ENCODE assay signal across 15 cellular contexts in genomic region chr2:41832218-41832617, GRCh38.
"Had no signal": no experiment of that assay in that cellular context is flagged by ENCODE, and none has a peak within 500 bp of the region (broad histone marks: within the 10 kb centered on the region; RNA-seq: fewer than 3 reads in every experiment).

No MANE protein-coding gene starts in this region.

- H3K36me3 Mint-ChIP-seq: naive thymus-derived CD8-positive, alpha-beta T cell had no signal

- H3K36me3 ChIP-seq: neutrophil, stomach, thoracic aorta, transverse colon had no signal

- H3K4me1 Mint-ChIP-seq: naive thymus-derived CD8-positive, alpha-beta T cell had no signal

- DNase-seq: effector memory CD4-positive, alpha-beta T cell; islet precursor cell; mammary epithelial cell; mucosa of descending colon; naive thymus-derived CD8-positive, alpha-beta T cell; right cardiac atrium; small intestine; stimulated activated CD4-positive, alpha-beta T cell treated with anti-CD3 and anti-CD28 coated beads, Interleukin-12 subunit alpha, Interleukin-12 subunit beta, amount 100 ng/mL, for 4 hours; stimulated activated naive CD4-positive, alpha-beta T cell; stomach; transverse colon had no signal

- H3K9me3 ChIP-seq: mucosa of descending colon, neutrophil, stomach, thoracic aorta, transverse colon had no signal

- H3K27ac ChIP-seq: neutrophil, stomach, thoracic aorta, transverse colon had no signal

- H3K9me3 Mint-ChIP-seq: naive thymus-derived CD8-positive, alpha-beta T cell had no signal

- ATAC-seq: esophagus mucosa; left lobe of liver; mucosa of descending colon; naive thymus-derived CD8-positive, alpha-beta T cell; right cardiac atrium had no signal

- H3K27ac Mint-ChIP-seq: naive thymus-derived CD8-positive, alpha-beta T cell had no signal

- H3K4me1 ChIP-seq: stomach had no signal

- H3K4me3 Mint-ChIP-seq: naive thymus-derived CD8-positive, alpha-beta T cell had no signal

- H3K27me3 ChIP-seq: transverse colon had no signal

- H3K4me3 ChIP-seq: mucosa of descending colon, stomach, thoracic aorta, transverse colon had no signal
